In genomic region chr20:25863536-25864325, GRCh38 we compare ENCODE assay signal across 8 cellular contexts.
DNase-seq lines count a peak whose midpoint lies in the region; ATAC-seq and TF ChIP-seq lines count a peak whose summit lies in the region.

No MANE protein-coding gene starts in this region.

- H3K27me3 Mint-ChIP-seq in activated naive CD4-positive, alpha-beta T cell treated with anti-CD3 and anti-CD28 coated beads for 36 hours (ENCODE audit: low read depth) = peaks cover 77% of the 10 kb centered on the region
- peaks cover 48% of the 10 kb centered on the region for H3K27me3 Mint-ChIP-seq in activated T-helper 17 cell treated with anti-CD3 and anti-CD28 coated beads, Interleukin-2, amount 50 U/mL, for 72 hours

- 35 to 46% methylated on average over 17 to 20 of the region's 21 CpGs for WGBS in tibial nerve, 2 donors

- H3K27me3 ChIP-seq in tibial nerve = peaks cover 0 to 18% of the 10 kb centered on the region in 2 donors

- H3K27ac Mint-ChIP-seq in activated naive CD4-positive, alpha-beta T cell treated with anti-CD3 and anti-CD28 coated beads for 36 hours = no peak overlapping the region
- H3K27ac Mint-ChIP-seq in activated T-helper 17 cell treated with anti-CD3 and anti-CD28 coated beads, Interleukin-2, amount 50 U/mL, for 72 hours = no peak overlapping the region

- no peak for TF ChIP-seq EP300 in tibial nerve (IDR thresholded peaks at IDR 0.05)

- no peak for TF ChIP-seq CTCF in tibial nerve (IDR thresholded peaks at IDR 0.05)

- TF ChIP-seq POLR2A in tibial nerve (IDR thresholded peaks at IDR 0.05) = no peak

- H3K27ac ChIP-seq in tibial nerve = no peak overlapping the region

- no peaks in the 10 kb centered on the region for H3K36me3 Mint-ChIP-seq in activated naive CD4-positive, alpha-beta T cell treated with anti-CD3 and anti-CD28 coated beads for 36 hours (ENCODE audit: low read depth)
- H3K36me3 Mint-ChIP-seq in activated T-helper 17 cell treated with anti-CD3 and anti-CD28 coated beads, Interleukin-2, amount 50 U/mL, for 72 hours (ENCODE audit: low read depth) = no peaks in the 10 kb centered on the region

- no peaks in the 10 kb centered on the region for H3K36me3 ChIP-seq in tibial nerve

- no peak for ATAC-seq in activated T-helper 17 cell treated with anti-CD3 and anti-CD28 coated beads, Interleukin-2, amount 50 U/mL, for 72 hours (replicated peaks)

- H3K9me3 Mint-ChIP-seq in activated naive CD4-positive, alpha-beta T cell treated with anti-CD3 and anti-CD28 coated beads for 36 hours = no peaks in the 10 kb centered on the region
- H3K9me3 Mint-ChIP-seq in activated T-helper 17 cell treated with anti-CD3 and anti-CD28 coated beads, Interleukin-2, amount 50 U/mL, for 72 hours = no peaks in the 10 kb centered on the region

- no peak for DNase-seq in activated naive CD4-positive, alpha-beta T cell treated with anti-CD3 and anti-CD28 coated beads for 36 hours
- DNase-seq in activated naive CD4-positive, alpha-beta T cell treated with anti-CD3 and anti-CD28 coated beads, Interleukin-2, amount 50 U/mL, for 16 hours = no peak
- peak; percentile 41 for DNase-seq in left kidney (ENCODE audit: low read depth, low spot score)
- no peak for DNase-seq in tibial nerve (ENCODE audit: low spot score in 2 of 2)
- no peak for DNase-seq in cerebellar nuclear complex (lab: John Stamatoyannopoulos, UW)
- DNase-seq in DMS53 treated with DMSO at 0.1 percent for 48 hours (lab: John Stamatoyannopoulos, UW; ENCODE audit: unreplicated experiment) = no peak
- DNase-seq in NOMO-1 treated with DMSO at 0.1 percent for 48 hours (lab: John Stamatoyannopoulos, UW; ENCODE audit: unreplicated experiment) = no peak

- peaks cover 43% of the 10 kb centered on the region for H3K4me1 Mint-ChIP-seq in activated naive CD4-positive, alpha-beta T cell treated with anti-CD3 and anti-CD28 coated beads for 36 hours (ENCODE audit: low read depth)
- peaks cover 27% of the 10 kb centered on the region for H3K4me1 Mint-ChIP-seq in activated T-helper 17 cell treated with anti-CD3 and anti-CD28 coated beads, Interleukin-2, amount 50 U/mL, for 72 hours

- intact Hi-C loops in activated naive CD4-positive, alpha-beta T cell treated with anti-CD3 and anti-CD28 coated beads for 36 hours (cut with micrococcal nuclease) = loop anchor here (1.0 kb wide), 1 partner anchor 10 kb away; no protein-coding TSS in a partner anchor

- H3K9me3 ChIP-seq in tibial nerve = no peaks in the 10 kb centered on the region

- peaks cover 0 to 67% (median 24%) of the 10 kb centered on the region in 4 donors for H3K4me1 ChIP-seq in tibial nerve

- H3K4me3 ChIP-seq in tibial nerve = peak overlapping the region; percentile 13 to 48 (median 36)

- H3K4me3 Mint-ChIP-seq in activated naive CD4-positive, alpha-beta T cell treated with anti-CD3 and anti-CD28 coated beads for 36 hours = peak overlapping the region; percentile 74
- H3K4me3 Mint-ChIP-seq in activated T-helper 17 cell treated with anti-CD3 and anti-CD28 coated beads, Interleukin-2, amount 50 U/mL, for 72 hours = peak overlapping the region; percentile 74

- CTCF ChIA-PET in activated naive CD4-positive, alpha-beta T cell treated with anti-CD3 and anti-CD28 coated beads for 36 hours (lab: Charles Lee) = no interaction called here
